ENCODE assay signal across 33 cellular contexts in the genomic region with DNA sequence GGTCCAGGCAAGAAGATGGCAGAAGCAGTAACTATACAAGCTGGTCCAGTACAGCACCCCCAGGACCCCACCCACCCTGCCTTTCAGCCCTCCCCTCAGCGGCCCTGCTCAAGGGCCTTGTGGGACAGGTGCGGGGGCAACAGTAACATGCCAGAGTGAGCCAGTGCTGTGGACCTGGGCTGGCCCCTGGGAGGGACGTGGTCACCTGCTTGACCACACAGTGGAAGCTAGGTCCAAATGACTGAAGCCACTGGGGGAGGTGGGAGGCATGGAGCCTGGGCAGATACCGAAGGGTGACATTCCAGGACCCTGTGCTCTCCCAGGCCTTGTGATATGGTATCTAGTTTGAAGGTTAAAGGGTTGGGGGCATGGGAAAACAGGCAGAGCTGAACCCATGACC. TPM values are rescaled to one million over a fixed set of nuclear protein-coding genes. Genes with fewer than 3 reads are reported as not detected.
"Had no signal": no experiment of that assay in that cellular context is flagged by ENCODE, and none has a peak within 500 bp of the region (broad histone marks: within the 10 kb centered on the region; RNA-seq: fewer than 3 reads in every experiment).

No MANE protein-coding gene starts in this region.

- DNase-seq: activated CD4-positive, alpha-beta T cell treated with anti-CD3 and anti-CD28 coated beads for 48 hours; activated CD4-positive, alpha-beta T cell treated with anti-CD3 and anti-CD28 coated beads, Interleukin-2, amount 50 U/mL, for 48 hours; activated CD8-positive, alpha-beta memory T cell treated with anti-CD3 and anti-CD28 coated beads for 24 hours; activated gamma-delta T cell; activated naive CD4-positive, alpha-beta T cell treated with anti-CD3 and anti-CD28 coated beads, Interleukin-2, amount 10 ng/mL, durations not matched to agents 7 days and 5 days; activated naive CD8-positive, alpha-beta T cell treated with anti-CD3 and anti-CD28 coated beads, Interleukin-2, amount 10 ng/mL, durations not matched to agents 7 days and 5 days; amniotic stem cell; brain microvascular endothelial cell; cortex of kidney; heart left ventricle; immature natural killer cell; kidney; lower lobe of right lung; mesenchymal stem cell; stimulated activated CD4-positive, alpha-beta T cell treated with anti-CD3 and anti-CD28 coated beads, Interleukin-2, amount 100 ng/mL, for 48 hours; stimulated activated naive CD8-positive, alpha-beta T cell treated with anti-CD3 and anti-CD28 coated beads, Interleukin-15, Interleukin-2, amounts not matched to agents 100 U/mL and 50 U/mL, for 24 hours; SW 1271; T-helper 9 cell; testis; trophoblast cell; uterus; WERI-Rb-1 had no signal

- H3K36me3 ChIP-seq: brain microvascular endothelial cell, pancreas, uterus had no signal

- H3K9me3 ChIP-seq: heart left ventricle, lower lobe of right lung, pancreas, right atrium auricular region, testis, uterus had no signal

- H3K4me3 Mint-ChIP-seq: activated naive CD4-positive, alpha-beta T cell treated with anti-CD3 and anti-CD28 coated beads, Interleukin-2, amount 10 ng/mL, durations not matched to agents 7 days and 5 days; activated naive CD8-positive, alpha-beta T cell treated with anti-CD3 and anti-CD28 coated beads, Interleukin-2, amount 10 ng/mL, durations not matched to agents 7 days and 5 days; immature natural killer cell; nephron; T-helper 1 cell treated with Interleukin-12 subunit alpha and Interleukin-12 subunit beta and Interleukin-4 antibody, amounts not matched to agents 30 μg/mL and 1 μg/mL, for 36 hours had no signal

- H3K4me3 ChIP-seq: heart left ventricle, lower lobe of right lung, pancreas, right atrium auricular region, testis, uterus had no signal

- H3K27me3 ChIP-seq: brain microvascular endothelial cell, heart left ventricle, pancreas, right atrium auricular region, testis, uterus had no signal

- H3K36me3 Mint-ChIP-seq: activated naive CD8-positive, alpha-beta T cell treated with anti-CD3 and anti-CD28 coated beads, Interleukin-2, amount 10 ng/mL, durations not matched to agents 7 days and 5 days; immature natural killer cell had no signal

- FAIRE-seq: astrocyte, kidney, pancreas, TTC549 had no signal

- H3K27me3 Mint-ChIP-seq: activated naive CD4-positive, alpha-beta T cell treated with anti-CD3 and anti-CD28 coated beads, Interleukin-2, amount 10 ng/mL, durations not matched to agents 7 days and 5 days; activated naive CD8-positive, alpha-beta T cell treated with anti-CD3 and anti-CD28 coated beads, Interleukin-2, amount 10 ng/mL, durations not matched to agents 7 days and 5 days had no signal

- H3K27ac Mint-ChIP-seq: activated naive CD4-positive, alpha-beta T cell treated with anti-CD3 and anti-CD28 coated beads, Interleukin-2, amount 10 ng/mL, durations not matched to agents 7 days and 5 days; activated naive CD8-positive, alpha-beta T cell treated with anti-CD3 and anti-CD28 coated beads, Interleukin-2, amount 10 ng/mL, durations not matched to agents 7 days and 5 days; T-helper 1 cell treated with Interleukin-12 subunit alpha and Interleukin-12 subunit beta and Interleukin-4 antibody, amounts not matched to agents 30 μg/mL and 1 μg/mL, for 36 hours had no signal

- H3K9me3 Mint-ChIP-seq: activated naive CD4-positive, alpha-beta T cell treated with anti-CD3 and anti-CD28 coated beads, Interleukin-2, amount 10 ng/mL, durations not matched to agents 7 days and 5 days; activated naive CD8-positive, alpha-beta T cell treated with anti-CD3 and anti-CD28 coated beads, Interleukin-2, amount 10 ng/mL, durations not matched to agents 7 days and 5 days; immature natural killer cell; nephron; T-helper 1 cell treated with Interleukin-12 subunit alpha and Interleukin-12 subunit beta and Interleukin-4 antibody, amounts not matched to agents 30 μg/mL and 1 μg/mL, for 36 hours had no signal

- H3K27ac ChIP-seq: brain microvascular endothelial cell, heart left ventricle, lower lobe of right lung, right atrium auricular region, testis, WERI-Rb-1 had no signal

RNA-seq across cellular contexts. Expression of gene AGRP, which starts 19.7 kb away (rescaled TPM):
- total RNA-seq: activated naive CD8-positive, alpha-beta T cell treated with anti-CD3 and anti-CD28 coated beads, Interleukin-2, amount 10 ng/mL, durations not matched to agents 7 days and 5 days; astrocyte; cardiac septum; cerebellum; esophagus mucosa; heart left ventricle; kidney; left lobe of liver; pancreas; pulmonary artery endothelial cell; right atrium auricular region; uterus had no signal
- polyA plus RNA-seq: heart left ventricle, immature natural killer cell had no signal

RNA-seq across cellular contexts. Expression of gene HSD11B2, which starts 32.8 kb away (rescaled TPM):
- total RNA-seq: activated naive CD8-positive, alpha-beta T cell treated with anti-CD3 and anti-CD28 coated beads, Interleukin-2, amount 10 ng/mL, durations not matched to agents 7 days and 5 days; astrocyte; pulmonary artery endothelial cell; right atrium auricular region had no signal
- polyA plus RNA-seq: immature natural killer cell had no signal
